Comparison of ENCODE assay signal across 1 cellular context in the genomic region with DNA sequence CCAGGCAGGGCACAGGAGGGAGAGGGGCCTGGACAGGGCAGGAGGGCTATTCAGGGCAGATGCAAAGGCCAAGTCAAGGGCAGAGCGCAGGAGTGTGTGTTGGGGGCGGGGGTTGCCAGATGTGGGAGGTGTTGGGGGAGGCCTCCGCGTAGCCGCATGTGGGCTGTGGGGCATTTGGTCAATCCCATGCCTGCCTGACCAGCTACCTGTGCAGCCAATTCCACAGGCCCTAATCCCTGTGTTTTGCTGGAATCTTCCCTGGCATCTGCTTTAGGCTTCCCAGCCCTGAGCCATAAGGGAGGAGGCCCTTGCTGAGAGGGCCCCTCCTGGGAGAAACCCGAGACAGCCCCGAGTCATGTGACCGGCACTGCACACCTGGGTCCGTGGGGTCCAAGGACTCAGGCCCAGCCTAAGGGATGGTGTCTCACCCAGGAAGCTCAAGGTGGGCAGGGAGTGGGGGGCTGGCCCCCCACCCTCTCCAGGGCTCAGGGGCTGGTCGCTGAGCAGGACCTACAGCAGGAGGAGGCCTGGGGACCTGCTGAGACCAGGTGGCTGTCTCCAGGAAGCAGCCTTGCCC.
TF ChIP-seq lines count a peak whose summit lies in the region.

No MANE protein-coding gene starts in this region.

TF ChIP-seq in HEK293, 187 proteins besides CTCF, POLR2A, EP300 and RAD21 (continued from another document and continues in another):
- TF ChIP-seq, protein P1, sequence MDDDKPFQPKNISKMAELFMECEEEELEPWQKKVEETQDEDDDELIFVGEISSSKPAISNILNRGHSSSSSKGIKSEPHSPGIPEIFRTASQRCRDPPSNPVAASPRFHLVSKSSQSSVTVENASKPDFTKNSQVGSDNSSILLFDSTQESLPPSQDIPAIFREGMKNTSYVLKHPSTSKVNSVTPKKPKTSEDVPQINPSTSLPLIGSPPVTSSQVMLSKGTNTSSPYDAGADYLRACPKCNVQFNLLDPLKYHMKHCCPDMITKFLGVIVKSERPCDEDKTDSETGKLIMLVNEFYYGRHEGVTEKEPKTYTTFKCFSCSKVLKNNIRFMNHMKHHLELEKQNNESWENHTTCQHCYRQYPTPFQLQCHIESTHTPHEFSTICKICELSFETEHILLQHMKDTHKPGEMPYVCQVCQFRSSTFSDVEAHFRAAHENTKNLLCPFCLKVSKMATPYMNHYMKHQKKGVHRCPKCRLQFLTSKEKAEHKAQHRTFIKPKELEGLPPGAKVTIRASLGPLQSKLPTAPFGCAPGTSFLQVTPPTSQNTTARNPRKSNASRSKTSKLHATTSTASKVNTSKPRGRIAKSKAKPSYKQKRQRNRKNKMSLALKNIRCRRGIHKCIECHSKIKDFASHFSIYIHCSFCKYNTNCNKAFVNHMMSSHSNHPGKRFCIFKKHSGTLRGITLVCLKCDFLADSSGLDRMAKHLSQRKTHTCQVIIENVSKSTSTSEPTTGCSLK (tag by site-specific recombination; IDR thresholded peaks at IDR 0.05), result no peak
- TF ChIP-seq GFI1B (tag by site-specific recombination; IDR thresholded peaks at IDR 0.05) (no peak), ZNF292 (tag by site-specific recombination; IDR thresholded peaks at IDR 0.05; ENCODE audit: borderline replicate concordance, low read depth) (no peak), ZBTB48 (tag by site-specific recombination; IDR thresholded peaks at IDR 0.05) (no peak), ZNF521 (tag by site-specific recombination; IDR thresholded peaks at IDR 0.05) (no peak), ZNF157 (tag by site-specific recombination; IDR thresholded peaks at IDR 0.05) (no peak), GLIS1 (tag by site-specific recombination; IDR thresholded peaks at IDR 0.05) (peak; percentile 81), ZNF391 (tag by site-specific recombination; IDR thresholded peaks at IDR 0.05; ENCODE audit: borderline replicate concordance, low read depth) (no peak), ZNF114 (tag by site-specific recombination; IDR thresholded peaks at IDR 0.05) (no peak), KLF17 (tag by site-specific recombination; IDR thresholded peaks at IDR 0.05) (peak; percentile 54; the same call in 1 of the 2 replicates), ZNF350 (tag by site-specific recombination; IDR thresholded peaks at IDR 0.05) (no peak), ZBTB20 (tag by site-specific recombination; IDR thresholded peaks at IDR 0.05) (no peak), ZBTB11 (tag by site-specific recombination; conservative IDR thresholded peaks at IDR 0.05; ENCODE audit: low read depth) (no peak), ZNF138 (tag by site-specific recombination; IDR thresholded peaks at IDR 0.05; ENCODE audit: borderline replicate concordance) (no peak), ZEB2 (tag by site-specific recombination; IDR thresholded peaks at IDR 0.05) (no peak), ZNF510 (tag by site-specific recombination; IDR thresholded peaks at IDR 0.05; ENCODE audit: insufficient replicate concordance) (no peak), ZNF544 (tag by site-specific recombination; IDR thresholded peaks at IDR 0.05) (no peak), ZNF624 (tag by site-specific recombination; IDR thresholded peaks at IDR 0.05) (no peak), ELK4 (IDR thresholded peaks at IDR 0.05; ENCODE audit: borderline replicate concordance, low read depth, low read length) (no peak), ZNF239 (tag by site-specific recombination; IDR thresholded peaks at IDR 0.05) (no peak), ZNF610 (tag by site-specific recombination; IDR thresholded peaks at IDR 0.05; ENCODE audit: borderline replicate concordance) (no peak), GLI4 (tag by site-specific recombination; IDR thresholded peaks at IDR 0.05) (no peak), HOXC10 (CRISPR knock-in tag; IDR thresholded peaks at IDR 0.05) (no peak), ZNF335 (tag by site-specific recombination; conservative IDR thresholded peaks at IDR 0.05) (peak; percentile 70), REPIN1 (tag by site-specific recombination; IDR thresholded peaks at IDR 0.05; ENCODE audit: low read depth) (no peak), ZNF677 (tag by site-specific recombination; IDR thresholded peaks at IDR 0.05) (no peak), OSR2 (tag by site-specific recombination; IDR thresholded peaks at IDR 0.05) (no peak), ZBTB6 (tag by site-specific recombination; IDR thresholded peaks at IDR 0.05) (no peak), ZNF184 (tag by site-specific recombination; IDR thresholded peaks at IDR 0.05) (no peak), ZNF626 (tag by site-specific recombination; IDR thresholded peaks at IDR 0.05) (no peak), ZBTB17 (tag by site-specific recombination; IDR thresholded peaks at IDR 0.05) (no peak), WT1 (tag by site-specific recombination; IDR thresholded peaks at IDR 0.05) (peak; percentile 47; the same call in 1 of the 2 replicates)
- TF ChIP-seq, protein P2, sequence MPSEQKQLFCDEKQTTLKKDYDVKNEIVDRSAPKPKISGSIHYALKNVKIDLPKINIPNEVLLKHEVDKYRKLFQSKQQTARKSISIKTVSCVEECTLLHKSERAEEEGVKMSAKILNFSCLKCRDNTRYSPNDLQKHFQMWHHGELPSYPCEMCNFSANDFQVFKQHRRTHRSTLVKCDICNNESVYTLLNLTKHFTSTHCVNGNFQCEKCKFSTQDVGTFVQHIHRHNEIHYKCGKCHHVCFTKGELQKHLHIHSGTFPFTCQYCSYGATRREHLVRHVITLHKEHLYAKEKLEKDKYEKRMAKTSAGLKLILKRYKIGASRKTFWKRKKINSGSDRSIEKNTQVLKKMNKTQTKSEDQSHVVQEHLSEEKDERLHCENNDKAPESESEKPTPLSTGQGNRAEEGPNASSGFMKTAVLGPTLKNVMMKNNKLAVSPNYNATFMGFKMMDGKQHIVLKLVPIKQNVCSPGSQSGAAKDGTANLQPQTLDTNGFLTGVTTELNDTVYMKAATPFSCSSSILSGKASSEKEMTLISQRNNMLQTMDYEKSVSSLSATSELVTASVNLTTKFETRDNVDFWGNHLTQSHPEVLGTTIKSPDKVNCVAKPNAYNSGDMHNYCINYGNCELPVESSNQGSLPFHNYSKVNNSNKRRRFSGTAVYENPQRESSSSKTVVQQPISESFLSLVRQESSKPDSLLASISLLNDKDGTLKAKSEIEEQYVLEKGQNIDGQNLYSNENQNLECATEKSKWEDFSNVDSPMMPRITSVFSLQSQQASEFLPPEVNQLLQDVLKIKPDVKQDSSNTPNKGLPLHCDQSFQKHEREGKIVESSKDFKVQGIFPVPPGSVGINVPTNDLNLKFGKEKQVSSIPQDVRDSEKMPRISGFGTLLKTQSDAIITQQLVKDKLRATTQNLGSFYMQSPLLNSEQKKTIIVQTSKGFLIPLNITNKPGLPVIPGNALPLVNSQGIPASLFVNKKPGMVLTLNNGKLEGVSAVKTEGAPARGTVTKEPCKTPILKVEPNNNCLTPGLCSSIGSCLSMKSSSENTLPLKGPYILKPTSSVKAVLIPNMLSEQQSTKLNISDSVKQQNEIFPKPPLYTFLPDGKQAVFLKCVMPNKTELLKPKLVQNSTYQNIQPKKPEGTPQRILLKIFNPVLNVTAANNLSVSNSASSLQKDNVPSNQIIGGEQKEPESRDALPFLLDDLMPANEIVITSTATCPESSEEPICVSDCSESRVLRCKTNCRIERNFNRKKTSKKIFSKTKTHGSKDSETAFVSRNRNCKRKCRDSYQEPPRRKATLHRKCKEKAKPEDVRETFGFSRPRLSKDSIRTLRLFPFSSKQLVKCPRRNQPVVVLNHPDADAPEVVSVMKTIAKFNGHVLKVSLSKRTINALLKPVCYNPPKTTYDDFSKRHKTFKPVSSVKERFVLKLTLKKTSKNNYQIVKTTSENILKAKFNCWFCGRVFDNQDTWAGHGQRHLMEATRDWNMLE (tag by site-specific recombination; conservative IDR thresholded peaks at IDR 0.05; ENCODE audit: low read depth), result no peak
- TF ChIP-seq, protein P3, sequence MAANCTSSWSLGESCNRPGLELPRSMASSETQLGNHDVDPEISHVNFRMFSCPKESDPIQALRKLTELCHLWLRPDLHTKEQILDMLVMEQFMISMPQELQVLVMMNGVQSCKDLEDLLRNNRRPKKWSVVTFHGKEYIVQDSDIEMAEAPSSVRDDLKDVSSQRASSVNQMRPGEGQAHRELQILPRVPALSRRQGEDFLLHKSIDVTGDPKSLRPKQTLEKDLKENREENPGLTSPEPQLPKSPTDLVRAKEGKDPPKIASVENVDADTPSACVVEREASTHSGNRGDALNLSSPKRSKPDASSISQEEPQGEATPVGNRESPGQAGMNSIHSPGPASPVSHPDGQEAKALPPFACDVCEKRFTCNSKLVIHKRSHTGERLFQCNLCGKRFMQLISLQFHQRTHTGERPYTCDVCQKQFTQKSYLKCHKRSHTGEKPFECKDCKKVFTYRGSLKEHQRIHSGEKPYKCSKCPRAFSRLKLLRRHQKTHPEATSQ (tag by site-specific recombination; IDR thresholded peaks at IDR 0.05), result no peak
- TF ChIP-seq, protein P4, sequence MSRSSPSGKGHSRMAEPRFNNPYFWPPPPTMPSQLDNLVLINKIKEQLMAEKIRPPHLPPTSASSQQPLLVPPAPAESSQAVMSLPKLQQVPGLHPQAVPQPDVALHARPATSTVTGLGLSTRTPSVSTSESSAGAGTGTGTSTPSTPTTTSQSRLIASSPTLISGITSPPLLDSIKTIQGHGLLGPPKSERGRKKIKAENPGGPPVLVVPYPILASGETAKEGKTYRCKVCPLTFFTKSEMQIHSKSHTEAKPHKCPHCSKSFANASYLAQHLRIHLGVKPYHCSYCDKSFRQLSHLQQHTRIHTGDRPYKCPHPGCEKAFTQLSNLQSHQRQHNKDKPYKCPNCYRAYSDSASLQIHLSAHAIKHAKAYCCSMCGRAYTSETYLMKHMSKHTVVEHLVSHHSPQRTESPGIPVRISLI (tag by site-specific recombination; IDR thresholded peaks at IDR 0.05), result no peak
- TF ChIP-seq, protein P5, sequence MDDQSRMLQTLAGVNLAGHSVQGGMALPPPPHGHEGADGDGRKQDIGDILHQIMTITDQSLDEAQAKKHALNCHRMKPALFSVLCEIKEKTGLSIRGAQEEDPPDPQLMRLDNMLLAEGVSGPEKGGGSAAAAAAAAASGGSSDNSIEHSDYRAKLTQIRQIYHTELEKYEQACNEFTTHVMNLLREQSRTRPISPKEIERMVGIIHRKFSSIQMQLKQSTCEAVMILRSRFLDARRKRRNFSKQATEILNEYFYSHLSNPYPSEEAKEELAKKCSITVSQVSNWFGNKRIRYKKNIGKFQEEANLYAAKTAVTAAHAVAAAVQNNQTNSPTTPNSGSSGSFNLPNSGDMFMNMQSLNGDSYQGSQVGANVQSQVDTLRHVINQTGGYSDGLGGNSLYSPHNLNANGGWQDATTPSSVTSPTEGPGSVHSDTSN (CRISPR knock-in tag; IDR thresholded peaks at IDR 0.05), result no peak
- TF ChIP-seq, protein P6, sequence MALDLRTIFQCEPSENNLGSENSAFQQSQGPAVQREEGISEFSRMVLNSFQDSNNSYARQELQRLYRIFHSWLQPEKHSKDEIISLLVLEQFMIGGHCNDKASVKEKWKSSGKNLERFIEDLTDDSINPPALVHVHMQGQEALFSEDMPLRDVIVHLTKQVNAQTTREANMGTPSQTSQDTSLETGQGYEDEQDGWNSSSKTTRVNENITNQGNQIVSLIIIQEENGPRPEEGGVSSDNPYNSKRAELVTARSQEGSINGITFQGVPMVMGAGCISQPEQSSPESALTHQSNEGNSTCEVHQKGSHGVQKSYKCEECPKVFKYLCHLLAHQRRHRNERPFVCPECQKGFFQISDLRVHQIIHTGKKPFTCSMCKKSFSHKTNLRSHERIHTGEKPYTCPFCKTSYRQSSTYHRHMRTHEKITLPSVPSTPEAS (tag by site-specific recombination; IDR thresholded peaks at IDR 0.05), result no peak
